In genomic region chrX:47683171-47684145, GRCh38 we compare ENCODE assay signal across 24 cellular contexts.
"Had no signal": no experiment of that assay in that cellular context is flagged by ENCODE, and none has a peak within 500 bp of the region (broad histone marks: within the 10 kb centered on the region; RNA-seq: fewer than 3 reads in every experiment).

No MANE protein-coding gene starts in this region.

- H3K27ac ChIP-seq: gastroesophageal sphincter, heart right ventricle, lower lobe of right lung, parathyroid adenoma, transverse colon, vagina had no signal

- DNase-seq: activated B cell treated with CpG ODN at 0.5 μM for 24 hours; activated CD4-positive, alpha-beta T cell treated with anti-CD3 and anti-CD28 coated beads for 48 hours; activated CD8-positive, alpha-beta T cell treated with anti-CD3 and anti-CD28 coated beads for 36 hours; activated gamma-delta T cell; activated T-cell treated with anti-CD3 and anti-CD28 coated beads, Interleukin-2, amount 50 U/mL, for 48 hours; amniotic stem cell; central memory CD4-positive, alpha-beta T cell; effector CD8-positive, alpha-beta T cell; heart right ventricle; left colon; lower lobe of right lung; naive B cell; stimulated activated CD4-positive, alpha-beta T cell treated with anti-CD3 and anti-CD28 coated beads, Interleukin-4, amount 100 ng/mL, for 4 hours; stimulated activated CD8-positive, alpha-beta memory T cell treated with anti-CD3 and anti-CD28 coated beads, Interleukin-4, amount 100 ng/mL, for 48 hours; stimulated activated naive CD4-positive, alpha-beta T cell treated with Interleukin-2 at 50 U/mL for 16 hours; substantia nigra; T-helper 17 cell; transverse colon had no signal

- H3K27me3 ChIP-seq: gastroesophageal sphincter, transverse colon, vagina had no signal

- FAIRE-seq: endothelial cell of umbilical vein, islet of Langerhans had no signal

- H3K9me3 ChIP-seq: gastroesophageal sphincter, heart right ventricle, lower lobe of right lung, transverse colon, vagina had no signal

- H3K4me1 ChIP-seq: gastroesophageal sphincter, heart right ventricle, lower lobe of right lung, parathyroid adenoma, transverse colon, vagina had no signal

- H3K36me3 ChIP-seq: gastroesophageal sphincter, heart right ventricle, lower lobe of right lung, transverse colon, vagina had no signal

- H3K79me2 ChIP-seq: parathyroid adenoma had no signal

- ATAC-seq: activated CD8-positive, alpha-beta T cell treated with anti-CD3 and anti-CD28 coated beads for 36 hours; activated naive CD4-positive, alpha-beta T cell treated with anti-CD3 and anti-CD28 coated beads, Interleukin-2, amount 50 U/mL, for 72 hours; gastroesophageal sphincter; heart right ventricle; left colon; lower lobe of right lung; T-helper 17 cell had no signal

- H2AFZ ChIP-seq: parathyroid adenoma had no signal

- H3K4me3 ChIP-seq: gastroesophageal sphincter, heart right ventricle, lower lobe of right lung, transverse colon, vagina had no signal

- H3K9ac ChIP-seq: parathyroid adenoma had no signal
